ENCODE assay signal across 8 cellular contexts in the genomic region with DNA sequence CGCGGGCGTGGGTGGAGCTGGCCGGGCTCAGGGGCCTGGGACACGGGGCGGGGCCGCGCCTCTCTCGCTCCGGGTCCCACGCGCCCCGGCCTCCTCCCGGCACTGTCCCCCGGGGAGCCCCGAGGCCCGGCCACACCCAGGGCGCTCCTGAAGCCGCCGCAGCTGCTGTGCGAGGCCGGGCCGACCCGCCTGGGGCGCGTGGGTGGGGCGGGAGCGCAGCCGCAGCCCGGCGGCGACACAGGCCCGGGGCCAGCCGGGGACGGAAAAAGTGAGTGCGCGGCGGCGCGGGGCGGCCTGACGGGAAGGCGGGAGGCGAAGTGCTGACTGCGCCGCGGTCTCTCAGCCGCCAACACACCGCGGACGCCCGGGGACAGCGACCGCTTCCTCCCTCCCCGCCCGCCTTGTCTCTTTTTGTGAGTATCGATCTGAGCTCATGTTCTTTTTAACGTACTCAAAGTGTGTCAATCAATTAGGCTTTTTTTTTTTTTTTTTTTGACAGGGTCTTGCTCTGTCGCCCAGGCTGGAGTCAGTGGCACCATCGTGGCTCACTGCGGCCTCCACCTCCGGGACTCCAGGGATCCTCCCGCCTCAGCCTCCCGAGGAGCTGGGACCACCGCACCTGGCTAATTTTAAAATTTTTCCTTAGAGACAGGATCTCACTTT. TPM values are rescaled to one million over a fixed set of nuclear protein-coding genes. Genes with fewer than 3 reads are reported as not detected.
DNase-seq lines count a peak whose midpoint lies in the region; ATAC-seq, FAIRE-seq and TF ChIP-seq lines count a peak whose summit lies in the region.

No MANE protein-coding gene starts in this region.

- ATAC-seq in GM18867 (IDR thresholded peaks at IDR 0.05; ENCODE audit: unreplicated experiment): peak; percentile 69
- ATAC-seq in HG03442 (IDR thresholded peaks at IDR 0.05; ENCODE audit: unreplicated experiment): peak; percentile 52

- H3K79me2 ChIP-seq in keratinocyte (ENCODE audit: control insufficient read depth, insufficient read depth, low read length): no peaks in the 10 kb centered on the region

- peaks cover 8% of the 10 kb centered on the region for H3K27me3 ChIP-seq in brain microvascular endothelial cell (replicated peaks)
- H3K27me3 ChIP-seq in keratinocyte (ENCODE audit: control insufficient read depth, extremely low read depth, insufficient read depth, low read length): peaks cover 32% of the 10 kb centered on the region

- peak overlapping the region; percentile 62 for H3K4me2 ChIP-seq in keratinocyte (ENCODE audit: control insufficient read depth, extremely low read depth, insufficient read depth, low read depth, low read length)

- TF ChIP-seq CTCF in brain microvascular endothelial cell (IDR thresholded peaks at IDR 0.05; ENCODE audit: low read depth, low read length, missing control alignments) (no peak), keratinocyte (optimal IDR thresholded peaks at IDR 0.05 in 1 of 3, IDR thresholded peaks at IDR 0.05 in 1 of 3, conservative IDR thresholded peaks at IDR 0.05 in 1 of 3; ENCODE audit: extremely low read depth in 1 of 3, insufficient read depth in 2 of 3, low read length in 3 of 3) (peak in 1 of 3 experiments; percentile 29)

- in situ Hi-C loops in brain microvascular endothelial cell (cut with HindIII; ENCODE audit: low pct_ligation_motif_present, low sequenced_read_pairs): no loop called here

- no peak for FAIRE-seq in keratinocyte (lab: Jason Lieb, UNC)

- DNase-seq in 8988T: peak; percentile 88
- DNase-seq in UCSD-AML1 (lab: John Stamatoyannopoulos, UW; ENCODE audit: unreplicated experiment): peak; percentile 75
- DNase-seq in brain microvascular endothelial cell: no peak
- DNase-seq in keratinocyte (ENCODE audit: low read depth, low spot score): no peak
- peak; percentile 90 for DNase-seq in stimulated activated CD4-positive, alpha-beta T cell treated with anti-CD3 and anti-CD28 coated beads, Interleukin-1b, Interleukin-23, amount 100 ng/mL, for 48 hours
- no peak for DNase-seq in NCI-H187 treated with DMSO at 0.1 percent for 48 hours (lab: John Stamatoyannopoulos, UW)

- H2AFZ ChIP-seq in keratinocyte (ENCODE audit: control insufficient read depth, low read length): no peak overlapping the region

- H3K27ac ChIP-seq in brain microvascular endothelial cell: no peak overlapping the region
- H3K27ac ChIP-seq in keratinocyte (ENCODE audit: control insufficient read depth, insufficient read depth, low read length): no peak overlapping the region

- H4K20me1 ChIP-seq in keratinocyte (ENCODE audit: control insufficient read depth, extremely low read depth, insufficient read depth, low read length): peaks cover 3% of the 10 kb centered on the region

- H3K36me3 ChIP-seq in brain microvascular endothelial cell (replicated peaks) (no peaks in the 10 kb centered on the region), keratinocyte (ENCODE audit: control insufficient read depth in 2 of 2, extremely low read depth in 1 of 2, insufficient read depth in 2 of 2, low read length in 2 of 2) (no peaks in the 10 kb centered on the region)

- no peaks in the 10 kb centered on the region for H3K9me1 ChIP-seq in keratinocyte (ENCODE audit: control insufficient read depth, extremely low read depth, insufficient read depth, low read length)

- H3K4me3 ChIP-seq in brain microvascular endothelial cell (ENCODE audit: low read depth, low read length) (peak overlapping the region; percentile 34), keratinocyte (ENCODE audit: control insufficient read depth in 2 of 3, extremely low read depth in 1 of 3, insufficient read depth in 2 of 3, low read depth in 1 of 3, low read length in 3 of 3) (peak overlapping the region; percentile 14 to 33 (median 18))

- dilution Hi-C loops in keratinocyte (cut with MboI; ENCODE audit: extremely low pct_ligation_motif_present, low sequenced_read_pairs): no loop called here

- no peaks in the 10 kb centered on the region for H3K4me1 ChIP-seq in keratinocyte (ENCODE audit: control insufficient read depth, extremely low read depth, insufficient read depth, low read length)

- H3K9me3 ChIP-seq in keratinocyte (ENCODE audit: control insufficient read depth, low read depth, low read length): no peaks in the 10 kb centered on the region

- no peak overlapping the region for H3K9ac ChIP-seq in keratinocyte (ENCODE audit: control insufficient read depth, extremely low read depth, insufficient read depth, low read length)

RNA-seq across cellular contexts. Expression of a gene that starts 14.5 kb away (rescaled TPM):
- polyA plus RNA-seq in keratinocyte: not detected in 3 replicates
- not detected for polyA plus RNA-seq in keratinocyte (2011; ENCODE audit: low read depth)
- polyA plus RNA-seq in keratinocyte (2011; cell fraction: cytosol; rRNA removed): not detected in 2 replicates
- not detected in 2 replicates for polyA plus RNA-seq in keratinocyte (2011; cell fraction: nucleus; rRNA removed)
- not detected in 2 replicates for polyA plus RNA-seq in keratinocyte (2012; ENCODE audit: low replicate concordance)
- not detected in 3 replicates for polyA minus RNA-seq in keratinocyte
- polyA minus RNA-seq in keratinocyte (2011; cell fraction: cytosol; rRNA and poly(A)+ RNA removed): not detected
- polyA minus RNA-seq in keratinocyte (2011; cell fraction: nucleus; rRNA and poly(A)+ RNA removed): not detected in 2 replicates

RNA-seq across cellular contexts. Expression of a gene that starts 25.3 kb away (rescaled TPM):
- not detected in 3 replicates for polyA plus RNA-seq in keratinocyte
- not detected for polyA plus RNA-seq in keratinocyte (2011; ENCODE audit: low read depth)
- polyA plus RNA-seq in keratinocyte (2011; cell fraction: cytosol; rRNA removed): not detected in 2 replicates
- not detected in 2 replicates for polyA plus RNA-seq in keratinocyte (2011; cell fraction: nucleus; rRNA removed)
- not detected in 2 replicates for polyA plus RNA-seq in keratinocyte (2012; ENCODE audit: low replicate concordance)
- not detected in 3 replicates for polyA minus RNA-seq in keratinocyte
- polyA minus RNA-seq in keratinocyte (2011; cell fraction: cytosol; rRNA and poly(A)+ RNA removed): not detected
- polyA minus RNA-seq in keratinocyte (2011; cell fraction: nucleus; rRNA and poly(A)+ RNA removed): not detected in 2 replicates

RNA-seq across cellular contexts. Expression of a gene that starts 35.2 kb away (rescaled TPM):
- not detected in 3 replicates for polyA plus RNA-seq in keratinocyte
- not detected for polyA plus RNA-seq in keratinocyte (2011; ENCODE audit: low read depth)
- not detected in 2 replicates for polyA plus RNA-seq in keratinocyte (2011; cell fraction: cytosol; rRNA removed)
- polyA plus RNA-seq in keratinocyte (2011; cell fraction: nucleus; rRNA removed): not detected in 2 replicates
- polyA plus RNA-seq in keratinocyte (2012; ENCODE audit: low replicate concordance): not detected in 2 replicates
- not detected in 3 replicates for polyA minus RNA-seq in keratinocyte
- not detected for polyA minus RNA-seq in keratinocyte (2011; cell fraction: cytosol; rRNA and poly(A)+ RNA removed)
- not detected in 2 replicates for polyA minus RNA-seq in keratinocyte (2011; cell fraction: nucleus; rRNA and poly(A)+ RNA removed)

Comparison
In these comparisons a context has a peak if more than half of its experiments do, and no peak if none do; other contexts are left out.
1. DNase-seq: peak in 8988T (single experiment), UCSD-AML1 (single experiment) and stimulated activated CD4-positive, alpha-beta T cell treated with anti-CD3 and anti-CD28 coated beads, Interleukin-1b, Interleukin-23, amount 100 ng/mL, for 48 hours (single experiment); none in brain microvascular endothelial cell (single experiment), keratinocyte (single experiment) and NCI-H187 treated with DMSO at 0.1 percent for 48 hours (single experiment).